Comparison of ENCODE assay signal across 11 cellular contexts in the genomic region with DNA sequence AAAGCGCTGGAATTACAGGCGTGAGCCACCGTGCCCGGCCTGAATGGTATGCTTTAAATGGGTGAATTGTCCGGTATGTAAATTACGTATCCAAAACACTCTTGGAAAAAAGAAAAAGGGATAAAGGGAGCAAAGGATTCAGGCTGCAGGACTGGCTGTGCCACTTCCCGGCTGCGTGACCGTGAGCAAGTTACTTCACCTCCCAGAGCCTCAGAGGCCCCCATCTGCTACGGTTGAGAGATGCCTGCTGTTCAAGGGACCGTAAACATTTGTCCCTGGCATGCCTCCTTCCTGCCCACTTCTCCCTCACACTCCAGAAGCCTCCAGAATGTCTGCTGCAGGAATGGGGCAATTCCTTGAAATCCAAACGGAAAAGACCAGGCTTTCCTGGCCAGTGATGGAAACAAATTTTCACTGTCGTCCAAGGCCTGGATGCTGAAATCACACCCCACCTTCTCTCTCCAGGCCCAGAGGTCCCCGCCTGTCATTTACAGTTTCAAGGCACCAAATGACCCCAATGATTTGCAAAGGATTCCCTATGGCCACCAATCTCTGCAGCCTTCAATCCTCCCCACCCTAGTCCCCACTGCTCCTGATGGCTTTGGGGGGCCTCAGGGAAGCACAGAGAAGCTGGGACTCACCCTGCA. TPM values are rescaled to one million over a fixed set of nuclear protein-coding genes. Genes with fewer than 3 reads are reported as not detected.
DNase-seq lines count a peak whose midpoint lies in the region; ATAC-seq and FAIRE-seq lines count a peak whose summit lies in the region.
"Had no signal": no experiment of that assay in that cellular context is flagged by ENCODE, and none has a peak within 500 bp of the region (broad histone marks: within the 10 kb centered on the region; RNA-seq: fewer than 3 reads in every experiment).

No MANE protein-coding gene starts in this region.

- peaks cover 5 to 13% of the 10 kb centered on the region in 2 experiments for H3K27me3 ChIP-seq in mesenchymal stem cell (ENCODE audit: control insufficient read depth in 1 of 2, insufficient read depth in 1 of 2, low read length in 2 of 2)
- H3K27me3 ChIP-seq: testis had no signal

- H3K4me3 ChIP-seq in mesenchymal stem cell (ENCODE audit: insufficient read depth in 1 of 2, low read depth in 1 of 2, low read length in 2 of 2) = no peak overlapping the region
- H3K4me3 ChIP-seq: testis had no signal

- H3K23ac ChIP-seq in mesenchymal stem cell (ENCODE audit: low read length in 2 of 2) = no peak overlapping the region

- peaks cover 2% of the 10 kb centered on the region for H3K27me3 Mint-ChIP-seq in activated CD4-positive, alpha-beta T cell treated with anti-CD3 and anti-CD28 coated beads, Interleukin-2, amount 10 ng/mL, durations not matched to agents 7 days and 5 days
- H3K27me3 Mint-ChIP-seq in activated CD4-positive, alpha-beta T cell treated with anti-CD3 and anti-CD28 coated beads, Interleukin-2, amount 10 ng/mL, durations not matched to agents 24 days and 14 days = peaks cover 11% of the 10 kb centered on the region
- H3K27me3 Mint-ChIP-seq in effector memory CD8-positive, alpha-beta T cell = no peaks in the 10 kb centered on the region
- no peaks in the 10 kb centered on the region for H3K27me3 Mint-ChIP-seq in natural killer cell treated with Interleukin-12 subunit alpha and Interleukin-12 subunit beta and Interleukin-15 and Interleukin-18, amount 100 ng/mL, for 72 hours
- H3K27me3 Mint-ChIP-seq: activated naive CD8-positive, alpha-beta T cell had no signal

- no peak for DNase-seq in activated CD4-positive, alpha-beta T cell treated with anti-CD3 and anti-CD28 coated beads, Interleukin-2, amount 10 ng/mL, durations not matched to agents 7 days and 5 days
- no peak for DNase-seq in activated CD4-positive, alpha-beta T cell treated with anti-CD3 and anti-CD28 coated beads, Interleukin-2, amount 10 ng/mL, durations not matched to agents 24 days and 14 days
- DNase-seq in astrocyte of the hippocampus (ENCODE audit: low read depth, low spot score) (peak; percentile 89), mesenchymal stem cell (peak; percentile 54), urothelium cell line (ENCODE audit: low spot score) (no peak), NCI-H1417 treated with DMSO at 0.1 percent for 48 hours (lab: John Stamatoyannopoulos, UW) (no peak)
- no peak for DNase-seq in effector memory CD8-positive, alpha-beta T cell
- no peak for DNase-seq in natural killer cell treated with Interleukin-12 subunit alpha and Interleukin-12 subunit beta and Interleukin-15 and Interleukin-18, amount 100 ng/mL, for 72 hours (ENCODE audit: low spot score)
- DNase-seq: testis had no signal

- H3K27ac ChIP-seq in mesenchymal stem cell (ENCODE audit: low read length, poor library complexity, severe bottlenecking) = peak overlapping the region; percentile 72
- H3K27ac ChIP-seq: testis had no signal

- no peak for FAIRE-seq in urothelium cell line (lab: Jason Lieb, UNC)
- FAIRE-seq: A204.1 had no signal

- H3K9me3 Mint-ChIP-seq in activated CD4-positive, alpha-beta T cell treated with anti-CD3 and anti-CD28 coated beads, Interleukin-2, amount 10 ng/mL, durations not matched to agents 7 days and 5 days = no peaks in the 10 kb centered on the region
- no peaks in the 10 kb centered on the region for H3K9me3 Mint-ChIP-seq in activated CD4-positive, alpha-beta T cell treated with anti-CD3 and anti-CD28 coated beads, Interleukin-2, amount 10 ng/mL, durations not matched to agents 24 days and 14 days
- H3K9me3 Mint-ChIP-seq in effector memory CD8-positive, alpha-beta T cell = no peaks in the 10 kb centered on the region
- H3K9me3 Mint-ChIP-seq in natural killer cell treated with Interleukin-12 subunit alpha and Interleukin-12 subunit beta and Interleukin-15 and Interleukin-18, amount 100 ng/mL, for 72 hours = no peaks in the 10 kb centered on the region

- no peak overlapping the region for H3K18ac ChIP-seq in mesenchymal stem cell (ENCODE audit: low read depth in 1 of 2, low read length in 2 of 2)

- no peaks in the 10 kb centered on the region for H3K36me3 ChIP-seq in mesenchymal stem cell (ENCODE audit: control insufficient read depth in 1 of 2, insufficient read depth in 2 of 2, low read depth in 1 of 2, low read length in 2 of 2)

- peak overlapping the region in 1 of 2 experiments; percentile 38 for H3K4ac ChIP-seq in mesenchymal stem cell (ENCODE audit: low read depth in 1 of 2, low read length in 2 of 2)

- CTCF ChIA-PET in activated CD4-positive, alpha-beta T cell treated with anti-CD3 and anti-CD28 coated beads, Interleukin-2, amount 10 ng/mL, durations not matched to agents 7 days and 5 days (lab: Charles Lee) = interaction anchor here (0.6 to 1.7 kb wide), 5 partner anchors 11 to 728 kb away, joined by 3 to 6 read pairs (median 4); no protein-coding TSS in a partner anchor

- 76% methylated on average over 14 of the region's 14 CpGs for WGBS in mesenchymal stem cell

- peak overlapping the region; percentile 10 for H4K91ac ChIP-seq in mesenchymal stem cell (ENCODE audit: low read length)

- no peak overlapping the region for H3K9ac ChIP-seq in mesenchymal stem cell (ENCODE audit: low read length)

- peak overlapping the region; percentile 38 for H4K8ac ChIP-seq in mesenchymal stem cell (ENCODE audit: low read length)

- no peaks in the 10 kb centered on the region for H3K9me3 ChIP-seq in mesenchymal stem cell (ENCODE audit: control insufficient read depth, low read length)
- H3K9me3 ChIP-seq: testis had no signal

- ATAC-seq in effector memory CD8-positive, alpha-beta T cell (replicated peaks) = no peak
- no peak for ATAC-seq in natural killer cell treated with Interleukin-12 subunit alpha and Interleukin-12 subunit beta and Interleukin-15 and Interleukin-18, amount 100 ng/mL, for 72 hours

- no peak overlapping the region for H3K14ac ChIP-seq in mesenchymal stem cell (ENCODE audit: low read length in 2 of 2)

- peak overlapping the region in 1 of 2 experiments; percentile 45 for H2BK12ac ChIP-seq in mesenchymal stem cell (ENCODE audit: low read length in 2 of 2)

- POLR2A ChIA-PET in activated CD4-positive, alpha-beta T cell treated with anti-CD3 and anti-CD28 coated beads, Interleukin-2, amount 10 ng/mL, durations not matched to agents 7 days and 5 days (lab: Charles Lee) = no interaction called here

- H2BK5ac ChIP-seq in mesenchymal stem cell (ENCODE audit: low read depth, low read length, poor library complexity, severe bottlenecking) = peak overlapping the region; percentile 53

- no peak overlapping the region for H3K4me3 Mint-ChIP-seq in activated CD4-positive, alpha-beta T cell treated with anti-CD3 and anti-CD28 coated beads, Interleukin-2, amount 10 ng/mL, durations not matched to agents 7 days and 5 days
- H3K4me3 Mint-ChIP-seq in activated CD4-positive, alpha-beta T cell treated with anti-CD3 and anti-CD28 coated beads, Interleukin-2, amount 10 ng/mL, durations not matched to agents 24 days and 14 days = no peak overlapping the region
- no peak overlapping the region for H3K4me3 Mint-ChIP-seq in effector memory CD8-positive, alpha-beta T cell
- H3K4me3 Mint-ChIP-seq in natural killer cell treated with Interleukin-12 subunit alpha and Interleukin-12 subunit beta and Interleukin-15 and Interleukin-18, amount 100 ng/mL, for 72 hours = no peak overlapping the region
- H3K4me3 Mint-ChIP-seq: activated naive CD8-positive, alpha-beta T cell had no signal

- intact Hi-C loops in activated CD4-positive, alpha-beta T cell treated with anti-CD3 and anti-CD28 coated beads, Interleukin-2, amount 10 ng/mL, durations not matched to agents 24 days and 14 days (cut with micrococcal nuclease) = no loop called here

- H2AFZ ChIP-seq in mesenchymal stem cell (ENCODE audit: low read depth, low read length) = no peak overlapping the region

- H3K4me1 Mint-ChIP-seq in activated CD4-positive, alpha-beta T cell treated with anti-CD3 and anti-CD28 coated beads, Interleukin-2, amount 10 ng/mL, durations not matched to agents 7 days and 5 days = peaks cover 39% of the 10 kb centered on the region
- H3K4me1 Mint-ChIP-seq in activated CD4-positive, alpha-beta T cell treated with anti-CD3 and anti-CD28 coated beads, Interleukin-2, amount 10 ng/mL, durations not matched to agents 24 days and 14 days = peaks cover 3% of the 10 kb centered on the region
- peaks cover 13 to 17% of the 10 kb centered on the region in 2 donors for H3K4me1 Mint-ChIP-seq in effector memory CD8-positive, alpha-beta T cell (ENCODE audit: low read depth in 2 of 2)
- H3K4me1 Mint-ChIP-seq in natural killer cell treated with Interleukin-12 subunit alpha and Interleukin-12 subunit beta and Interleukin-15 and Interleukin-18, amount 100 ng/mL, for 72 hours (ENCODE audit: low read depth in 2 of 2) = peaks cover 26 to 32% of the 10 kb centered on the region in 2 donors

- peaks cover 21% of the 10 kb centered on the region for H3K4me1 ChIP-seq in mesenchymal stem cell (ENCODE audit: control insufficient read depth, insufficient read depth, low read depth, low read length)
- H3K4me1 ChIP-seq: testis had no signal

- no peak overlapping the region for H2BK120ac ChIP-seq in mesenchymal stem cell (ENCODE audit: low read depth, low read length)

- no peak overlapping the region for H2BK15ac ChIP-seq in mesenchymal stem cell (ENCODE audit: low read depth, poor library complexity, severe bottlenecking)

- no peaks in the 10 kb centered on the region for H3K36me3 Mint-ChIP-seq in activated CD4-positive, alpha-beta T cell treated with anti-CD3 and anti-CD28 coated beads, Interleukin-2, amount 10 ng/mL, durations not matched to agents 7 days and 5 days (ENCODE audit: low read depth)
- H3K36me3 Mint-ChIP-seq in activated CD4-positive, alpha-beta T cell treated with anti-CD3 and anti-CD28 coated beads, Interleukin-2, amount 10 ng/mL, durations not matched to agents 24 days and 14 days (ENCODE audit: low read depth) = no peaks in the 10 kb centered on the region
- peaks cover 3% of the 10 kb centered on the region for H3K36me3 Mint-ChIP-seq in effector memory CD8-positive, alpha-beta T cell (ENCODE audit: insufficient read depth)
- H3K36me3 Mint-ChIP-seq in natural killer cell treated with Interleukin-12 subunit alpha and Interleukin-12 subunit beta and Interleukin-15 and Interleukin-18, amount 100 ng/mL, for 72 hours = no peaks in the 10 kb centered on the region
- H3K36me3 Mint-ChIP-seq: activated naive CD8-positive, alpha-beta T cell had no signal

- H3K27ac Mint-ChIP-seq in activated CD4-positive, alpha-beta T cell treated with anti-CD3 and anti-CD28 coated beads, Interleukin-2, amount 10 ng/mL, durations not matched to agents 7 days and 5 days = peak overlapping the region; percentile 72
- H3K27ac Mint-ChIP-seq in activated CD4-positive, alpha-beta T cell treated with anti-CD3 and anti-CD28 coated beads, Interleukin-2, amount 10 ng/mL, durations not matched to agents 24 days and 14 days = no peak overlapping the region
- no peak overlapping the region for H3K27ac Mint-ChIP-seq in effector memory CD8-positive, alpha-beta T cell
- H3K27ac Mint-ChIP-seq in natural killer cell treated with Interleukin-12 subunit alpha and Interleukin-12 subunit beta and Interleukin-15 and Interleukin-18, amount 100 ng/mL, for 72 hours = no peak overlapping the region
- H3K27ac Mint-ChIP-seq: activated naive CD8-positive, alpha-beta T cell had no signal

- no peak overlapping the region for H3K4me2 ChIP-seq in mesenchymal stem cell (ENCODE audit: low read length, poor library complexity, severe bottlenecking)

- H2AK5ac ChIP-seq in mesenchymal stem cell (ENCODE audit: low read length, severe bottlenecking) = peak overlapping the region; percentile 49

- no peaks in the 10 kb centered on the region for H3K79me1 ChIP-seq in mesenchymal stem cell (replicated peaks; ENCODE audit: low read length, poor library complexity, severe bottlenecking)

RNA-seq across cellular contexts. Expression of a gene that starts 22.9 kb away (rescaled TPM):
- total RNA-seq in activated CD4-positive, alpha-beta T cell treated with anti-CD3 and anti-CD28 coated beads, Interleukin-2, amount 10 ng/mL, durations not matched to agents 7 days and 5 days = 100 to 1,000 TPM; 133 to 141 TPM
- total RNA-seq in activated CD4-positive, alpha-beta T cell treated with anti-CD3 and anti-CD28 coated beads, Interleukin-2, amount 10 ng/mL, durations not matched to agents 24 days and 14 days = 163 and 170 TPM in 2 replicates
- 137 TPM for polyA plus RNA-seq in mesenchymal stem cell (2013, experiment 1 of 2)
- 138 TPM for polyA plus RNA-seq in mesenchymal stem cell (2013, experiment 2 of 2)
- total RNA-seq in natural killer cell treated with Interleukin-12 subunit alpha and Interleukin-12 subunit beta and Interleukin-15 and Interleukin-18, amount 100 ng/mL, for 72 hours = 100 to 1,000 TPM; 112 to 191 TPM

RNA-seq across cellular contexts. Expression of a gene that starts 58.7 kb away (rescaled TPM):
- total RNA-seq in activated CD4-positive, alpha-beta T cell treated with anti-CD3 and anti-CD28 coated beads, Interleukin-2, amount 10 ng/mL, durations not matched to agents 7 days and 5 days = 10 to 100 TPM; 21.7 to 23.4 TPM
- 8.3 and 9.1 TPM in 2 replicates for total RNA-seq in activated CD4-positive, alpha-beta T cell treated with anti-CD3 and anti-CD28 coated beads, Interleukin-2, amount 10 ng/mL, durations not matched to agents 24 days and 14 days
- 10.0 TPM for polyA plus RNA-seq in mesenchymal stem cell (2013, experiment 1 of 2)
- 10.1 TPM for polyA plus RNA-seq in mesenchymal stem cell (2013, experiment 2 of 2)
- total RNA-seq in natural killer cell treated with Interleukin-12 subunit alpha and Interleukin-12 subunit beta and Interleukin-15 and Interleukin-18, amount 100 ng/mL, for 72 hours = 1 to 10 TPM in 1 of 2 donors, under 1 TPM in 1; 0.43 to 1.1 TPM

Comparison
In these comparisons a context has a peak if more than half of its experiments do, and no peak if none do; other contexts are left out.
1. DNase-seq: peak in astrocyte of the hippocampus (single experiment) and mesenchymal stem cell (single experiment); none in activated CD4-positive, alpha-beta T cell treated with anti-CD3 and anti-CD28 coated beads, Interleukin-2, amount 10 ng/mL, durations not matched to agents 7 days and 5 days (single experiment), activated CD4-positive, alpha-beta T cell treated with anti-CD3 and anti-CD28 coated beads, Interleukin-2, amount 10 ng/mL, durations not matched to agents 24 days and 14 days (single experiment), urothelium cell line (single experiment), effector memory CD8-positive, alpha-beta T cell (0 of 3), natural killer cell treated with Interleukin-12 subunit alpha and Interleukin-12 subunit beta and Interleukin-15 and Interleukin-18, amount 100 ng/mL, for 72 hours (single experiment) and NCI-H1417 treated with DMSO at 0.1 percent for 48 hours (single experiment).